1 cellular context compared by ENCODE assay signal in genomic region chr10:67837519-67838314, GRCh38.
TF ChIP-seq lines count a peak whose summit lies in the region.

Gene DNAJC12 (minus strand): TSS chr10:67838188. CDS start chr10:67838011, 177 bp downstream.

TF ChIP-seq in K562, 482 proteins besides CTCF, POLR2A, EP300 and RAD21 (continued from another document and continues in another):
- no peak for TF ChIP-seq ZNF318 (IDR thresholded peaks at IDR 0.05; ENCODE audit: borderline replicate concordance in 1 of 2, low read depth in 1 of 2)
- no peak for TF ChIP-seq MCM7 (IDR thresholded peaks at IDR 0.05)
- no peak for TF ChIP-seq TCF15 (CRISPR knock-in tag; IDR thresholded peaks at IDR 0.05)
- TF ChIP-seq SPI1 (IDR thresholded peaks at IDR 0.05; ENCODE audit: borderline replicate concordance, low read depth, low read length): no peak
- no peak for TF ChIP-seq RUNX1 (IDR thresholded peaks at IDR 0.05; ENCODE audit: low read depth)
- TF ChIP-seq ZBTB8A (IDR thresholded peaks at IDR 0.05; ENCODE audit: partially characterized antibody): no peak
- TF ChIP-seq PHB2 (IDR thresholded peaks at IDR 0.05; ENCODE audit: low read depth): no peak
- no peak for TF ChIP-seq TSHZ1 (CRISPR knock-in tag; IDR thresholded peaks at IDR 0.05)
- no peak for TF ChIP-seq ZNF707 (CRISPR knock-in tag; conservative IDR thresholded peaks at IDR 0.05)
- no peak for TF ChIP-seq ZNF41 (CRISPR knock-in tag; conservative IDR thresholded peaks at IDR 0.05)
- TF ChIP-seq, protein P1, sequence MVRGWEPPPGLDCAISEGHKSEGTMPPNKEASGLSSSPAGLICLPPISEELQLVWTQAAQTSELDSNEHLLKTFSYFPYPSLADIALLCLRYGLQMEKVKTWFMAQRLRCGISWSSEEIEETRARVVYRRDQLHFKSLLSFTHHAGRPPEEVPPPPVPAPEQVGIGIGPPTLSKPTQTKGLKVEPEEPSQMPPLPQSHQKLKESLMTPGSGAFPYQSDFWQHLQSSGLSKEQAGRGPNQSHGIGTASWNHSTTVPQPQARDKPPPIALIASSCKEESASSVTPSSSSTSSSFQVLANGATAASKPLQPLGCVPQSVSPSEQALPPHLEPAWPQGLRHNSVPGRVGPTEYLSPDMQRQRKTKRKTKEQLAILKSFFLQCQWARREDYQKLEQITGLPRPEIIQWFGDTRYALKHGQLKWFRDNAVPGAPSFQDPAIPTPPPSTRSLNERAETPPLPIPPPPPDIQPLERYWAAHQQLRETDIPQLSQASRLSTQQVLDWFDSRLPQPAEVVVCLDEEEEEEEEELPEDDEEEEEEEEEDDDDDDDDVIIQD (CRISPR knock-in tag; IDR thresholded peaks at IDR 0.05): no peak
- TF ChIP-seq, protein P2, sequence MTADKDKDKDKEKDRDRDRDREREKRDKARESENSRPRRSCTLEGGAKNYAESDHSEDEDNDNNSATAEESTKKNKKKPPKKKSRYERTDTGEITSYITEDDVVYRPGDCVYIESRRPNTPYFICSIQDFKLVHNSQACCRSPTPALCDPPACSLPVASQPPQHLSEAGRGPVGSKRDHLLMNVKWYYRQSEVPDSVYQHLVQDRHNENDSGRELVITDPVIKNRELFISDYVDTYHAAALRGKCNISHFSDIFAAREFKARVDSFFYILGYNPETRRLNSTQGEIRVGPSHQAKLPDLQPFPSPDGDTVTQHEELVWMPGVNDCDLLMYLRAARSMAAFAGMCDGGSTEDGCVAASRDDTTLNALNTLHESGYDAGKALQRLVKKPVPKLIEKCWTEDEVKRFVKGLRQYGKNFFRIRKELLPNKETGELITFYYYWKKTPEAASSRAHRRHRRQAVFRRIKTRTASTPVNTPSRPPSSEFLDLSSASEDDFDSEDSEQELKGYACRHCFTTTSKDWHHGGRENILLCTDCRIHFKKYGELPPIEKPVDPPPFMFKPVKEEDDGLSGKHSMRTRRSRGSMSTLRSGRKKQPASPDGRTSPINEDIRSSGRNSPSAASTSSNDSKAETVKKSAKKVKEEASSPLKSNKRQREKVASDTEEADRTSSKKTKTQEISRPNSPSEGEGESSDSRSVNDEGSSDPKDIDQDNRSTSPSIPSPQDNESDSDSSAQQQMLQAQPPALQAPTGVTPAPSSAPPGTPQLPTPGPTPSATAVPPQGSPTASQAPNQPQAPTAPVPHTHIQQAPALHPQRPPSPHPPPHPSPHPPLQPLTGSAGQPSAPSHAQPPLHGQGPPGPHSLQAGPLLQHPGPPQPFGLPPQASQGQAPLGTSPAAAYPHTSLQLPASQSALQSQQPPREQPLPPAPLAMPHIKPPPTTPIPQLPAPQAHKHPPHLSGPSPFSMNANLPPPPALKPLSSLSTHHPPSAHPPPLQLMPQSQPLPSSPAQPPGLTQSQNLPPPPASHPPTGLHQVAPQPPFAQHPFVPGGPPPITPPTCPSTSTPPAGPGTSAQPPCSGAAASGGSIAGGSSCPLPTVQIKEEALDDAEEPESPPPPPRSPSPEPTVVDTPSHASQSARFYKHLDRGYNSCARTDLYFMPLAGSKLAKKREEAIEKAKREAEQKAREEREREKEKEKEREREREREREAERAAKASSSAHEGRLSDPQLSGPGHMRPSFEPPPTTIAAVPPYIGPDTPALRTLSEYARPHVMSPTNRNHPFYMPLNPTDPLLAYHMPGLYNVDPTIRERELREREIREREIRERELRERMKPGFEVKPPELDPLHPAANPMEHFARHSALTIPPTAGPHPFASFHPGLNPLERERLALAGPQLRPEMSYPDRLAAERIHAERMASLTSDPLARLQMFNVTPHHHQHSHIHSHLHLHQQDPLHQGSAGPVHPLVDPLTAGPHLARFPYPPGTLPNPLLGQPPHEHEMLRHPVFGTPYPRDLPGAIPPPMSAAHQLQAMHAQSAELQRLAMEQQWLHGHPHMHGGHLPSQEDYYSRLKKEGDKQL (CRISPR knock-in tag; IDR thresholded peaks at IDR 0.05; ENCODE audit: borderline replicate concordance): no peak
- TF ChIP-seq TCF7L2 (IDR thresholded peaks at IDR 0.05; ENCODE audit: low read depth, low read length): no peak
- peak; percentile 4 for TF ChIP-seq RBM25 (IDR thresholded peaks at IDR 0.05; ENCODE audit: low read depth, low read length, severe bottlenecking)
- TF ChIP-seq, protein P3, sequence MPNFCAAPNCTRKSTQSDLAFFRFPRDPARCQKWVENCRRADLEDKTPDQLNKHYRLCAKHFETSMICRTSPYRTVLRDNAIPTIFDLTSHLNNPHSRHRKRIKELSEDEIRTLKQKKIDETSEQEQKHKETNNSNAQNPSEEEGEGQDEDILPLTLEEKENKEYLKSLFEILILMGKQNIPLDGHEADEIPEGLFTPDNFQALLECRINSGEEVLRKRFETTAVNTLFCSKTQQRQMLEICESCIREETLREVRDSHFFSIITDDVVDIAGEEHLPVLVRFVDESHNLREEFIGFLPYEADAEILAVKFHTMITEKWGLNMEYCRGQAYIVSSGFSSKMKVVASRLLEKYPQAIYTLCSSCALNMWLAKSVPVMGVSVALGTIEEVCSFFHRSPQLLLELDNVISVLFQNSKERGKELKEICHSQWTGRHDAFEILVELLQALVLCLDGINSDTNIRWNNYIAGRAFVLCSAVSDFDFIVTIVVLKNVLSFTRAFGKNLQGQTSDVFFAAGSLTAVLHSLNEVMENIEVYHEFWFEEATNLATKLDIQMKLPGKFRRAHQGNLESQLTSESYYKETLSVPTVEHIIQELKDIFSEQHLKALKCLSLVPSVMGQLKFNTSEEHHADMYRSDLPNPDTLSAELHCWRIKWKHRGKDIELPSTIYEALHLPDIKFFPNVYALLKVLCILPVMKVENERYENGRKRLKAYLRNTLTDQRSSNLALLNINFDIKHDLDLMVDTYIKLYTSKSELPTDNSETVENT (CRISPR knock-in tag; IDR thresholded peaks at IDR 0.05): no peak
- no peak for TF ChIP-seq RFX5 (IDR thresholded peaks at IDR 0.05; ENCODE audit: low read depth, low read length)
- TF ChIP-seq YY1 (IDR thresholded peaks at IDR 0.05; ENCODE audit: borderline replicate concordance in 1 of 3, control insufficient read depth in 1 of 3, extremely low read depth in 1 of 3, insufficient read depth in 3 of 3, insufficient read length in 1 of 3, insufficient replicate concordance in 2 of 3, low read depth in 1 of 3, low read length in 2 of 3): no peak
- TF ChIP-seq, protein P4, sequence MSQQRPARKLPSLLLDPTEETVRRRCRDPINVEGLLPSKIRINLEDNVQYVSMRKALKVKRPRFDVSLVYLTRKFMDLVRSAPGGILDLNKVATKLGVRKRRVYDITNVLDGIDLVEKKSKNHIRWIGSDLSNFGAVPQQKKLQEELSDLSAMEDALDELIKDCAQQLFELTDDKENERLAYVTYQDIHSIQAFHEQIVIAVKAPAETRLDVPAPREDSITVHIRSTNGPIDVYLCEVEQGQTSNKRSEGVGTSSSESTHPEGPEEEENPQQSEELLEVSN (IDR thresholded peaks at IDR 0.05; ENCODE audit: borderline replicate concordance in 1 of 2, extremely low read depth in 1 of 2, insufficient read depth in 1 of 2, insufficient read length in 1 of 2, low read depth in 1 of 2, low read length in 1 of 2, poor library complexity in 1 of 2, severe bottlenecking in 1 of 2): peak in 1 of 2 experiments; percentile 54
- TF ChIP-seq ZNF311 (CRISPR knock-in tag; IDR thresholded peaks at IDR 0.05): no peak
- no peak for TF ChIP-seq ATF1 (CRISPR knock-in tag; IDR thresholded peaks at IDR 0.05)
- TF ChIP-seq ATF1 (tag; IDR thresholded peaks at IDR 0.05): peak; percentile 75
- TF ChIP-seq FIP1L1 (IDR thresholded peaks at IDR 0.05; ENCODE audit: low read depth, low read length, poor library complexity, severe bottlenecking): no peak
- TF ChIP-seq, protein P5, sequence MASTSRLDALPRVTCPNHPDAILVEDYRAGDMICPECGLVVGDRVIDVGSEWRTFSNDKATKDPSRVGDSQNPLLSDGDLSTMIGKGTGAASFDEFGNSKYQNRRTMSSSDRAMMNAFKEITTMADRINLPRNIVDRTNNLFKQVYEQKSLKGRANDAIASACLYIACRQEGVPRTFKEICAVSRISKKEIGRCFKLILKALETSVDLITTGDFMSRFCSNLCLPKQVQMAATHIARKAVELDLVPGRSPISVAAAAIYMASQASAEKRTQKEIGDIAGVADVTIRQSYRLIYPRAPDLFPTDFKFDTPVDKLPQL (IDR thresholded peaks at IDR 0.05; ENCODE audit: extremely low read depth, insufficient read length): no peak
- no peak for TF ChIP-seq BRD4 (IDR thresholded peaks at IDR 0.05)
- TF ChIP-seq ZNF507 (tag; conservative IDR thresholded peaks at IDR 0.05): no peak
- no peak; the same call in 1 of the 2 replicates for TF ChIP-seq MBD2 (IDR thresholded peaks at IDR 0.05; ENCODE audit: borderline replicate concordance, low read depth)
- no peak for TF ChIP-seq HNRNPH1 (optimal IDR thresholded peaks at IDR 0.05; ENCODE audit: low read depth, low read length)
- no peak for TF ChIP-seq PHF20 (IDR thresholded peaks at IDR 0.05; ENCODE audit: partially characterized antibody)
- no peak for TF ChIP-seq MTA3 (IDR thresholded peaks at IDR 0.05; ENCODE audit: borderline replicate concordance)
- TF ChIP-seq, protein P6, sequence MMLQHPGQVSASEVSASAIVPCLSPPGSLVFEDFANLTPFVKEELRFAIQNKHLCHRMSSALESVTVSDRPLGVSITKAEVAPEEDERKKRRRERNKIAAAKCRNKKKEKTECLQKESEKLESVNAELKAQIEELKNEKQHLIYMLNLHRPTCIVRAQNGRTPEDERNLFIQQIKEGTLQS (IDR thresholded peaks at IDR 0.05): no peak; the same call in 1 of the 2 replicates
- TF ChIP-seq, protein P6 (CRISPR knock-in tag; conservative IDR thresholded peaks at IDR 0.05): no peak
